In genomic region chr14:24249230-24250021, GRCh38 we compare ENCODE assay signal across 22 cellular contexts. TPM values are rescaled to one million over a fixed set of nuclear protein-coding genes. Genes with fewer than 3 reads are reported as not detected.
A peak's percentile ranks its signal among the peaks of the same experiment; 100 is the strongest.
DNase-seq lines count a peak whose midpoint lies in the region; ATAC-seq and TF ChIP-seq lines count a peak whose summit lies in the region.
"Had no signal": no experiment of that assay in that cellular context is flagged by ENCODE, and none has a peak within 500 bp of the region (broad histone marks: within the 10 kb centered on the region; RNA-seq: fewer than 3 reads in every experiment).

No MANE protein-coding gene starts in this region.

- H3K9me3 Mint-ChIP-seq in activated CD8-positive, alpha-beta T cell treated with anti-CD3 and anti-CD28 coated beads, Interleukin-2, amount 10 ng/mL, durations not matched to agents 7 days and 5 days (ENCODE audit: insufficient read depth), result no peaks in the 10 kb centered on the region
- no peaks in the 10 kb centered on the region for H3K9me3 Mint-ChIP-seq in activated CD8-positive, alpha-beta T cell treated with anti-CD3 and anti-CD28 coated beads for 36 hours
- H3K9me3 Mint-ChIP-seq in stimulated activated naive CD8-positive, alpha-beta T cell treated with anti-CD3 and anti-CD28 coated beads, Interleukin-15, amount 100 ng/mL, for 72 hours, result no peaks in the 10 kb centered on the region
- H3K9me3 Mint-ChIP-seq in HFFc6, result no peaks in the 10 kb centered on the region
- H3K9me3 Mint-ChIP-seq: central memory CD8-positive, alpha-beta T cell; dendritic cell treated with granulocyte-macrophage colony-stimulating factor and Interleukin-4, amounts not matched to agents 40 ng/mL and 50 ng/mL, for 4 days; IgD-negative memory B cell had no signal

- H3K4me3 ChIP-seq in thyroid gland (replicated peaks in 1 of 3), result no peak overlapping the region
- H3K4me3 ChIP-seq: esophagus squamous epithelium, HAP-1, heart right ventricle, upper lobe of left lung had no signal

- no peaks in the 10 kb centered on the region for H3K4me1 ChIP-seq in thyroid gland
- H3K4me1 ChIP-seq: esophagus squamous epithelium, HAP-1 had no signal

- H3K27me3 ChIP-seq in thyroid gland, result no peaks in the 10 kb centered on the region
- H3K27me3 ChIP-seq: esophagus squamous epithelium, heart right ventricle, neutrophil, upper lobe of left lung had no signal

- no peaks in the 10 kb centered on the region for H3K27me3 Mint-ChIP-seq in activated CD8-positive, alpha-beta T cell treated with anti-CD3 and anti-CD28 coated beads, Interleukin-2, amount 10 ng/mL, durations not matched to agents 7 days and 5 days (ENCODE audit: low read depth)
- no peaks in the 10 kb centered on the region for H3K27me3 Mint-ChIP-seq in activated CD8-positive, alpha-beta T cell treated with anti-CD3 and anti-CD28 coated beads for 36 hours
- no peaks in the 10 kb centered on the region for H3K27me3 Mint-ChIP-seq in stimulated activated naive CD8-positive, alpha-beta T cell treated with anti-CD3 and anti-CD28 coated beads, Interleukin-15, amount 100 ng/mL, for 72 hours
- peaks cover 4% of the 10 kb centered on the region; the same call in 1 of the 2 replicates for H3K27me3 Mint-ChIP-seq in HFFc6 (ENCODE audit: insufficient read depth)
- H3K27me3 Mint-ChIP-seq: central memory CD8-positive, alpha-beta T cell; dendritic cell treated with granulocyte-macrophage colony-stimulating factor and Interleukin-4, amounts not matched to agents 40 ng/mL and 50 ng/mL, for 4 days; IgD-negative memory B cell had no signal

- CTCF ChIA-PET in activated CD8-positive, alpha-beta T cell treated with anti-CD3 and anti-CD28 coated beads, Interleukin-2, amount 10 ng/mL, durations not matched to agents 7 days and 5 days (lab: Charles Lee), result interaction anchor here (1.1 to 21.9 kb wide), 4 partner anchors 22 to 181 kb away, joined by 3 to 801 read pairs (median 48); partner anchors contain the start of genes CIDEB, DHRS1, LTB4R and LTB4R2
- CTCF ChIA-PET in activated CD8-positive, alpha-beta T cell treated with anti-CD3 and anti-CD28 coated beads for 36 hours (lab: Charles Lee), result interaction anchor here (1.1 to 27.8 kb wide), 3 partner anchors 21 to 188 kb away, joined by 3 to 873 read pairs (median 47); partner anchors contain the start of genes CIDEB, DHRS1, LTB4R and LTB4R2

- no peak for TF ChIP-seq POLR2A in thyroid gland (IDR thresholded peaks at IDR 0.05)

- H3K36me3 ChIP-seq in thyroid gland, result no peaks in the 10 kb centered on the region
- H3K36me3 ChIP-seq: HAP-1 had no signal

- H3K27ac ChIP-seq in thyroid gland, result no peak overlapping the region
- H3K27ac ChIP-seq: esophagus squamous epithelium, heart right ventricle, neutrophil, upper lobe of left lung had no signal

- DNase-seq in activated CD8-positive, alpha-beta T cell treated with anti-CD3 and anti-CD28 coated beads, Interleukin-2, amount 10 ng/mL, durations not matched to agents 7 days and 5 days, result no peak
- DNase-seq in activated CD8-positive, alpha-beta T cell treated with anti-CD3 and anti-CD28 coated beads for 36 hours, result no peak
- DNase-seq in stimulated activated naive CD8-positive, alpha-beta T cell treated with anti-CD3 and anti-CD28 coated beads, Interleukin-15, amount 100 ng/mL, for 72 hours, result no peak
- no peak for DNase-seq in stimulated activated naive CD8-positive, alpha-beta T cell treated with anti-CD3 and anti-CD28 coated beads, Interleukin-15, Interleukin-2, amounts not matched to agents 100 U/mL and 50 U/mL, for 24 hours
- DNase-seq in mesenteric fat pad (ENCODE audit: low spot score) (peak; percentile 51), thyroid gland (no peak), HFFc6 (no peak)
- DNase-seq: ACHN; COR-L47; esophagus squamous epithelium; foreskin melanocyte; heart right ventricle; NCI-H446; stimulated activated CD4-positive, alpha-beta T cell treated with anti-CD3 and anti-CD28 coated beads, Interleukin-15, amount 100 ng/mL, for 24 hours had no signal

- peaks cover 55% of the 10 kb centered on the region for H3K4me1 Mint-ChIP-seq in activated CD8-positive, alpha-beta T cell treated with anti-CD3 and anti-CD28 coated beads, Interleukin-2, amount 10 ng/mL, durations not matched to agents 7 days and 5 days (ENCODE audit: low read depth)
- peaks cover 27% of the 10 kb centered on the region for H3K4me1 Mint-ChIP-seq in activated CD8-positive, alpha-beta T cell treated with anti-CD3 and anti-CD28 coated beads for 36 hours (ENCODE audit: low read depth)
- H3K4me1 Mint-ChIP-seq in stimulated activated naive CD8-positive, alpha-beta T cell treated with anti-CD3 and anti-CD28 coated beads, Interleukin-15, amount 100 ng/mL, for 72 hours, result peaks cover 52% of the 10 kb centered on the region
- peaks cover 22% of the 10 kb centered on the region for H3K4me1 Mint-ChIP-seq in HFFc6 (ENCODE audit: low read depth)

- intact Hi-C loops in activated CD8-positive, alpha-beta T cell treated with anti-CD3 and anti-CD28 coated beads for 36 hours (cut with micrococcal nuclease), result loop anchor here (10.0 kb wide), 1 partner anchor 185 kb away; no protein-coding TSS in a partner anchor
- intact Hi-C loops in thyroid gland (cut with DNase I), result no loop called here

- 72 to 88% methylated on average over 9 to 10 of the region's 13 CpGs for WGBS in thyroid gland, 2 donors

- peaks cover 11% of the 10 kb centered on the region for H3K36me3 Mint-ChIP-seq in activated CD8-positive, alpha-beta T cell treated with anti-CD3 and anti-CD28 coated beads, Interleukin-2, amount 10 ng/mL, durations not matched to agents 7 days and 5 days (ENCODE audit: low read depth)
- H3K36me3 Mint-ChIP-seq in activated CD8-positive, alpha-beta T cell treated with anti-CD3 and anti-CD28 coated beads for 36 hours (ENCODE audit: low read depth), result no peaks in the 10 kb centered on the region
- H3K36me3 Mint-ChIP-seq in HFFc6 (ENCODE audit: low read depth), result no peaks in the 10 kb centered on the region

- H3K27ac Mint-ChIP-seq in activated CD8-positive, alpha-beta T cell treated with anti-CD3 and anti-CD28 coated beads, Interleukin-2, amount 10 ng/mL, durations not matched to agents 7 days and 5 days, result peak overlapping the region; percentile 84
- H3K27ac Mint-ChIP-seq in activated CD8-positive, alpha-beta T cell treated with anti-CD3 and anti-CD28 coated beads for 36 hours, result no peak overlapping the region
- H3K27ac Mint-ChIP-seq in stimulated activated naive CD8-positive, alpha-beta T cell treated with anti-CD3 and anti-CD28 coated beads, Interleukin-15, amount 100 ng/mL, for 72 hours, result peak overlapping the region; percentile 1 to 79
- H3K27ac Mint-ChIP-seq in HFFc6, result no peak overlapping the region
- H3K27ac Mint-ChIP-seq: IgD-negative memory B cell had no signal

- ATAC-seq in activated CD8-positive, alpha-beta T cell treated with anti-CD3 and anti-CD28 coated beads, Interleukin-2, amount 10 ng/mL, durations not matched to agents 7 days and 5 days, result no peak
- no peak for ATAC-seq in activated CD8-positive, alpha-beta T cell treated with anti-CD3 and anti-CD28 coated beads for 36 hours
- ATAC-seq in stimulated activated naive CD8-positive, alpha-beta T cell treated with anti-CD3 and anti-CD28 coated beads, Interleukin-15, amount 100 ng/mL, for 72 hours, result no peak
- ATAC-seq in stimulated activated naive CD8-positive, alpha-beta T cell treated with anti-CD3 and anti-CD28 coated beads, Interleukin-15, Interleukin-2, amounts not matched to agents 100 U/mL and 50 U/mL, for 24 hours, result no peak
- no peak for ATAC-seq in GM21367 (IDR thresholded peaks at IDR 0.05; ENCODE audit: unreplicated experiment)
- ATAC-seq: SK-N-SH treated with all-trans-retinoic acid at 6 μM for 48 hours had no signal

- POLR2A ChIA-PET in activated CD8-positive, alpha-beta T cell treated with anti-CD3 and anti-CD28 coated beads, Interleukin-2, amount 10 ng/mL, durations not matched to agents 7 days and 5 days (lab: Charles Lee), result interaction anchor here (5.6 kb wide), 1 partner anchor 21 kb away, joined by 48 read pairs; the partner anchor contains the start of gene RABGGTA
- POLR2A ChIA-PET in activated CD8-positive, alpha-beta T cell treated with anti-CD3 and anti-CD28 coated beads for 36 hours (lab: Charles Lee), result interaction anchor here (1.1 to 1.3 kb wide), 2 partner anchors 21 to 51 kb away, joined by 3 to 4 read pairs; no protein-coding TSS in a partner anchor

- H3K4me3 Mint-ChIP-seq in activated CD8-positive, alpha-beta T cell treated with anti-CD3 and anti-CD28 coated beads, Interleukin-2, amount 10 ng/mL, durations not matched to agents 7 days and 5 days, result peak overlapping the region; percentile 27
- no peak overlapping the region for H3K4me3 Mint-ChIP-seq in activated CD8-positive, alpha-beta T cell treated with anti-CD3 and anti-CD28 coated beads for 36 hours
- H3K4me3 Mint-ChIP-seq in stimulated activated naive CD8-positive, alpha-beta T cell treated with anti-CD3 and anti-CD28 coated beads, Interleukin-15, amount 100 ng/mL, for 72 hours, result peak overlapping the region in 1 of 2 donors; percentile 54
- H3K4me3 Mint-ChIP-seq in HFFc6, result no peak overlapping the region
- H3K4me3 Mint-ChIP-seq: central memory CD8-positive, alpha-beta T cell; dendritic cell treated with granulocyte-macrophage colony-stimulating factor and Interleukin-4, amounts not matched to agents 40 ng/mL and 50 ng/mL, for 4 days had no signal

- TF ChIP-seq CTCF in activated CD8-positive, alpha-beta T cell treated with anti-CD3 and anti-CD28 coated beads for 36 hours (IDR thresholded peaks at IDR 0.05), result no peak
- TF ChIP-seq CTCF in thyroid gland (IDR thresholded peaks at IDR 0.05) (no peak), HFFc6 (IDR thresholded peaks at IDR 0.05) (no peak)

- H3K9me3 ChIP-seq in thyroid gland, result no peaks in the 10 kb centered on the region
- H3K9me3 ChIP-seq: esophagus squamous epithelium, HAP-1, heart right ventricle, neutrophil, upper lobe of left lung had no signal

RNA-seq across cellular contexts. Expression of gene TINF2, which starts 7.0 kb away (rescaled TPM):
- total RNA-seq in activated CD8-positive, alpha-beta T cell treated with anti-CD3 and anti-CD28 coated beads, Interleukin-2, amount 10 ng/mL, durations not matched to agents 7 days and 5 days, result 100 to 1,000 TPM; 128 to 131 TPM
- 10 to 100 TPM; 77.4 to 84.9 TPM for total RNA-seq in activated CD8-positive, alpha-beta T cell treated with anti-CD3 and anti-CD28 coated beads for 36 hours
- 73.3 TPM for total RNA-seq in mesenteric fat pad
- total RNA-seq in thyroid gland, result 100 to 1,000 TPM in 1 of 4 donors, 10 to 100 TPM in 3; 67.3 to 101 (median 71.6) TPM
- total RNA-seq in HFFc6 (2021; fragmentation: NEBNext Ultra II Directional; extraction: Animal tissue kit (Norgen Biotek cat#: 25700)), result 10 to 100 TPM; 54.2 to 73.4 (median 67.5) TPM

RNA-seq across cellular contexts. Expression of gene TGM1, which starts 13.6 kb away (rescaled TPM):
- total RNA-seq in activated CD8-positive, alpha-beta T cell treated with anti-CD3 and anti-CD28 coated beads, Interleukin-2, amount 10 ng/mL, durations not matched to agents 7 days and 5 days, result 1 to 10 TPM; 2.7 to 3.1 TPM
- total RNA-seq in activated CD8-positive, alpha-beta T cell treated with anti-CD3 and anti-CD28 coated beads for 36 hours, result 1 to 10 TPM; 3.0 to 3.1 TPM
- total RNA-seq in mesenteric fat pad, result 0.77 TPM
- total RNA-seq in thyroid gland, result 1 to 10 TPM; 1.9 to 2.8 (median 2.0) TPM
- total RNA-seq in HFFc6 (2021; fragmentation: NEBNext Ultra II Directional; extraction: Animal tissue kit (Norgen Biotek cat#: 25700)), result 1 to 10 TPM in 5 of 6 experiments, under 1 TPM in 1; 0.97 to 2.9 (median 1.3) TPM

RNA-seq across cellular contexts. Expression of gene GMPR2, which starts 16.7 kb away (rescaled TPM):
- 10 to 100 TPM; 67.2 to 68.4 TPM for total RNA-seq in activated CD8-positive, alpha-beta T cell treated with anti-CD3 and anti-CD28 coated beads, Interleukin-2, amount 10 ng/mL, durations not matched to agents 7 days and 5 days
- 10 to 100 TPM; 45.6 to 49.3 TPM for total RNA-seq in activated CD8-positive, alpha-beta T cell treated with anti-CD3 and anti-CD28 coated beads for 36 hours
- total RNA-seq in mesenteric fat pad, result 46.5 TPM
- 100 to 1,000 TPM in 2 of 4 donors, 10 to 100 TPM in 2; 68.8 to 237 (median 110) TPM for total RNA-seq in thyroid gland
- 10 to 100 TPM; 70.6 to 76.7 (median 73.6) TPM for total RNA-seq in HFFc6 (2021; fragmentation: NEBNext Ultra II Directional; extraction: Animal tissue kit (Norgen Biotek cat#: 25700))

RNA-seq across cellular contexts. Expression of gene NEDD8, which starts 17.3 kb away (rescaled TPM):
- total RNA-seq in activated CD8-positive, alpha-beta T cell treated with anti-CD3 and anti-CD28 coated beads, Interleukin-2, amount 10 ng/mL, durations not matched to agents 7 days and 5 days, result 100 to 1,000 TPM; 214 to 222 TPM
- total RNA-seq in activated CD8-positive, alpha-beta T cell treated with anti-CD3 and anti-CD28 coated beads for 36 hours, result 100 to 1,000 TPM; 167 to 172 TPM
- total RNA-seq in mesenteric fat pad (169 TPM), thyroid gland (100 to 1,000 TPM; 149 to 317 (median 172) TPM)
- total RNA-seq in HFFc6 (2021; fragmentation: NEBNext Ultra II Directional; extraction: Animal tissue kit (Norgen Biotek cat#: 25700)), result 100 to 1,000 TPM; 309 to 401 (median 372) TPM

RNA-seq across cellular contexts. Expression of gene RABGGTA, which starts 22.0 kb away (rescaled TPM):
- total RNA-seq in activated CD8-positive, alpha-beta T cell treated with anti-CD3 and anti-CD28 coated beads, Interleukin-2, amount 10 ng/mL, durations not matched to agents 7 days and 5 days, result 10 to 100 TPM; 47.7 to 51.8 TPM
- total RNA-seq in activated CD8-positive, alpha-beta T cell treated with anti-CD3 and anti-CD28 coated beads for 36 hours, result 10 to 100 TPM; 37.6 to 42.7 TPM
- total RNA-seq in mesenteric fat pad (17.0 TPM), thyroid gland (10 to 100 TPM; 29.8 to 44.8 (median 33.5) TPM)
- total RNA-seq in HFFc6 (2021; fragmentation: NEBNext Ultra II Directional; extraction: Animal tissue kit (Norgen Biotek cat#: 25700)), result 10 to 100 TPM; 25.4 to 31.4 (median 27.3) TPM

Comparison
In these comparisons a context has a peak if more than half of its experiments do, and no peak if none do; other contexts are left out.
1. H3K27ac Mint-ChIP-seq: peak in activated CD8-positive, alpha-beta T cell treated with anti-CD3 and anti-CD28 coated beads, Interleukin-2, amount 10 ng/mL, durations not matched to agents 7 days and 5 days (single experiment) and stimulated activated naive CD8-positive, alpha-beta T cell treated with anti-CD3 and anti-CD28 coated beads, Interleukin-15, amount 100 ng/mL, for 72 hours (2 of 2); none in activated CD8-positive, alpha-beta T cell treated with anti-CD3 and anti-CD28 coated beads for 36 hours (single experiment) and HFFc6 (single experiment).